Comparison of ENCODE assay signal across 1 cellular context in the genomic region with DNA sequence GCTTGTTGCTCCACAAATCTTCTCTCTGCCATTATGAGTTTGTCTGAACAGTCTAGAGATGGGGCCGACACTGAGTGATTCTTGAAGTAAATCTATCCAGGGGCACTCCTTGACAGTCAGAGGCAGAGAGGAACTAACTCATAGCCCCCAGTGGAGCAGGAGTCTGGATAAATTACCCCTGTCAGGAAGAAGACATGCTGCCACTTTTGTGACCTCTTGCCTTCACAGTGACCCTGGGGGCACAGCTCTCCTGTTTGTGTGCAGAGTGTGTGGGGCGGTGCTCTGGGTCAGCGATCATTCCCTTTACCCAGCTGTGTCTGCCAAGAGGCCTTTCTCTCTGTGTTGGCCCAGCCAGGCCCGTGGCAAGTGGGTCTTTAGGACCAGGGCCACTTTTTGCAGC.
TF ChIP-seq lines count a peak whose summit lies in the region.

No MANE protein-coding gene starts in this region.

TF ChIP-seq in HepG2, 621 proteins besides CTCF, POLR2A, EP300 and RAD21 (continues in another document):
- TF ChIP-seq RARA (CRISPR knock-in tag; IDR thresholded peaks at IDR 0.05) (peak; percentile 95), ZBTB1 (CRISPR knock-in tag; IDR thresholded peaks at IDR 0.05; ENCODE audit: borderline replicate concordance) (no peak), PHF21A (CRISPR knock-in tag; IDR thresholded peaks at IDR 0.05) (0 out of 2 replicates have a peak, but pooled peaks have one; percentile 38), RBM22 (optimal IDR thresholded peaks at IDR 0.05; ENCODE audit: low read length) (no peak), NFKB2 (CRISPR knock-in tag; IDR thresholded peaks at IDR 0.05; ENCODE audit: borderline replicate concordance) (no peak), ZMYM4 (CRISPR knock-in tag; IDR thresholded peaks at IDR 0.05) (peak; percentile 25; the same call in 1 of the 2 replicates), ZKSCAN8 (CRISPR knock-in tag; IDR thresholded peaks at IDR 0.05; ENCODE audit: borderline replicate concordance) (no peak), FOSL1 (CRISPR knock-in tag; IDR thresholded peaks at IDR 0.05; ENCODE audit: borderline replicate concordance) (no peak), HOXA5 (CRISPR knock-in tag; IDR thresholded peaks at IDR 0.05) (no peak), ZNF780A (CRISPR knock-in tag; IDR thresholded peaks at IDR 0.05) (no peak), MXI1 (IDR thresholded peaks at IDR 0.05; ENCODE audit: borderline replicate concordance, low read depth, low read length) (0 out of 3 replicates have a peak, but pooled peaks have one; percentile 14), SALL1 (CRISPR knock-in tag; IDR thresholded peaks at IDR 0.05) (peak; percentile 52; the same call in 1 of the 2 replicates), ZBTB38 (CRISPR knock-in tag; IDR thresholded peaks at IDR 0.05) (0 out of 2 replicates have a peak, but pooled peaks have one; percentile 33), GATAD2A (CRISPR knock-in tag; IDR thresholded peaks at IDR 0.05) (peak; percentile 48; the same call in 1 of the 2 replicates), GATAD1 (CRISPR knock-in tag; IDR thresholded peaks at IDR 0.05) (0 out of 2 replicates have a peak, but pooled peaks have one; percentile 12), NR2F1 (CRISPR knock-in tag; IDR thresholded peaks at IDR 0.05) (peak; percentile 65 to 91), HDAC2 (CRISPR knock-in tag; IDR thresholded peaks at IDR 0.05) (peak; percentile 68; the same call in 1 of the 2 replicates), ZFP1 (CRISPR knock-in tag; IDR thresholded peaks at IDR 0.05) (peak; percentile 53; the same call in 1 of the 2 replicates), AGO1 (IDR thresholded peaks at IDR 0.05; ENCODE audit: low read depth, low read length, poor library complexity, severe bottlenecking) (no peak), REPIN1 (CRISPR knock-in tag; IDR thresholded peaks at IDR 0.05; ENCODE audit: borderline replicate concordance, low read depth) (no peak), ZNF292 (CRISPR knock-in tag; IDR thresholded peaks at IDR 0.05; ENCODE audit: borderline replicate concordance, low read depth) (peak; percentile 61; the same call in 1 of the 2 replicates), ZNF430 (CRISPR knock-in tag; IDR thresholded peaks at IDR 0.05) (peak; percentile 60; the same call in 1 of the 2 replicates), HDAC1 (CRISPR knock-in tag; IDR thresholded peaks at IDR 0.05) (peak; percentile 50; the same call in 1 of the 2 replicates), ZNF33B (CRISPR knock-in tag; IDR thresholded peaks at IDR 0.05) (no peak), ZNF501 (CRISPR knock-in tag; IDR thresholded peaks at IDR 0.05) (no peak), ZFX (CRISPR knock-in tag; IDR thresholded peaks at IDR 0.05; ENCODE audit: low read depth) (peak; percentile 37; the same call in 1 of the 2 replicates), NR2F2 (IDR thresholded peaks at IDR 0.05; ENCODE audit: borderline replicate concordance, low read depth) (peak; percentile 80)
- TF ChIP-seq, protein P1, sequence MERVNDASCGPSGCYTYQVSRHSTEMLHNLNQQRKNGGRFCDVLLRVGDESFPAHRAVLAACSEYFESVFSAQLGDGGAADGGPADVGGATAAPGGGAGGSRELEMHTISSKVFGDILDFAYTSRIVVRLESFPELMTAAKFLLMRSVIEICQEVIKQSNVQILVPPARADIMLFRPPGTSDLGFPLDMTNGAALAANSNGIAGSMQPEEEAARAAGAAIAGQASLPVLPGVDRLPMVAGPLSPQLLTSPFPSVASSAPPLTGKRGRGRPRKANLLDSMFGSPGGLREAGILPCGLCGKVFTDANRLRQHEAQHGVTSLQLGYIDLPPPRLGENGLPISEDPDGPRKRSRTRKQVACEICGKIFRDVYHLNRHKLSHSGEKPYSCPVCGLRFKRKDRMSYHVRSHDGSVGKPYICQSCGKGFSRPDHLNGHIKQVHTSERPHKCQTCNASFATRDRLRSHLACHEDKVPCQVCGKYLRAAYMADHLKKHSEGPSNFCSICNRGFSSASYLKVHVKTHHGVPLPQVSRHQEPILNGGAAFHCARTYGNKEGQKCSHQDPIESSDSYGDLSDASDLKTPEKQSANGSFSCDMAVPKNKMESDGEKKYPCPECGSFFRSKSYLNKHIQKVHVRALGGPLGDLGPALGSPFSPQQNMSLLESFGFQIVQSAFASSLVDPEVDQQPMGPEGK (CRISPR knock-in tag; IDR thresholded peaks at IDR 0.05): peak; percentile 81
- TF ChIP-seq, protein P2, sequence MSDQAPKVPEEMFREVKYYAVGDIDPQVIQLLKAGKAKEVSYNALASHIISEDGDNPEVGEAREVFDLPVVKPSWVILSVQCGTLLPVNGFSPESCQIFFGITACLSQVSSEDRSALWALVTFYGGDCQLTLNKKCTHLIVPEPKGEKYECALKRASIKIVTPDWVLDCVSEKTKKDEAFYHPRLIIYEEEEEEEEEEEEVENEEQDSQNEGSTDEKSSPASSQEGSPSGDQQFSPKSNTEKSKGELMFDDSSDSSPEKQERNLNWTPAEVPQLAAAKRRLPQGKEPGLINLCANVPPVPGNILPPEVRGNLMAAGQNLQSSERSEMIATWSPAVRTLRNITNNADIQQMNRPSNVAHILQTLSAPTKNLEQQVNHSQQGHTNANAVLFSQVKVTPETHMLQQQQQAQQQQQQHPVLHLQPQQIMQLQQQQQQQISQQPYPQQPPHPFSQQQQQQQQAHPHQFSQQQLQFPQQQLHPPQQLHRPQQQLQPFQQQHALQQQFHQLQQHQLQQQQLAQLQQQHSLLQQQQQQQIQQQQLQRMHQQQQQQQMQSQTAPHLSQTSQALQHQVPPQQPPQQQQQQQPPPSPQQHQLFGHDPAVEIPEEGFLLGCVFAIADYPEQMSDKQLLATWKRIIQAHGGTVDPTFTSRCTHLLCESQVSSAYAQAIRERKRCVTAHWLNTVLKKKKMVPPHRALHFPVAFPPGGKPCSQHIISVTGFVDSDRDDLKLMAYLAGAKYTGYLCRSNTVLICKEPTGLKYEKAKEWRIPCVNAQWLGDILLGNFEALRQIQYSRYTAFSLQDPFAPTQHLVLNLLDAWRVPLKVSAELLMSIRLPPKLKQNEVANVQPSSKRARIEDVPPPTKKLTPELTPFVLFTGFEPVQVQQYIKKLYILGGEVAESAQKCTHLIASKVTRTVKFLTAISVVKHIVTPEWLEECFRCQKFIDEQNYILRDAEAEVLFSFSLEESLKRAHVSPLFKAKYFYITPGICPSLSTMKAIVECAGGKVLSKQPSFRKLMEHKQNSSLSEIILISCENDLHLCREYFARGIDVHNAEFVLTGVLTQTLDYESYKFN (CRISPR knock-in tag; conservative IDR thresholded peaks at IDR 0.05): peak; percentile 50; the same call in 1 of the 2 replicates
- TF ChIP-seq, protein P3, sequence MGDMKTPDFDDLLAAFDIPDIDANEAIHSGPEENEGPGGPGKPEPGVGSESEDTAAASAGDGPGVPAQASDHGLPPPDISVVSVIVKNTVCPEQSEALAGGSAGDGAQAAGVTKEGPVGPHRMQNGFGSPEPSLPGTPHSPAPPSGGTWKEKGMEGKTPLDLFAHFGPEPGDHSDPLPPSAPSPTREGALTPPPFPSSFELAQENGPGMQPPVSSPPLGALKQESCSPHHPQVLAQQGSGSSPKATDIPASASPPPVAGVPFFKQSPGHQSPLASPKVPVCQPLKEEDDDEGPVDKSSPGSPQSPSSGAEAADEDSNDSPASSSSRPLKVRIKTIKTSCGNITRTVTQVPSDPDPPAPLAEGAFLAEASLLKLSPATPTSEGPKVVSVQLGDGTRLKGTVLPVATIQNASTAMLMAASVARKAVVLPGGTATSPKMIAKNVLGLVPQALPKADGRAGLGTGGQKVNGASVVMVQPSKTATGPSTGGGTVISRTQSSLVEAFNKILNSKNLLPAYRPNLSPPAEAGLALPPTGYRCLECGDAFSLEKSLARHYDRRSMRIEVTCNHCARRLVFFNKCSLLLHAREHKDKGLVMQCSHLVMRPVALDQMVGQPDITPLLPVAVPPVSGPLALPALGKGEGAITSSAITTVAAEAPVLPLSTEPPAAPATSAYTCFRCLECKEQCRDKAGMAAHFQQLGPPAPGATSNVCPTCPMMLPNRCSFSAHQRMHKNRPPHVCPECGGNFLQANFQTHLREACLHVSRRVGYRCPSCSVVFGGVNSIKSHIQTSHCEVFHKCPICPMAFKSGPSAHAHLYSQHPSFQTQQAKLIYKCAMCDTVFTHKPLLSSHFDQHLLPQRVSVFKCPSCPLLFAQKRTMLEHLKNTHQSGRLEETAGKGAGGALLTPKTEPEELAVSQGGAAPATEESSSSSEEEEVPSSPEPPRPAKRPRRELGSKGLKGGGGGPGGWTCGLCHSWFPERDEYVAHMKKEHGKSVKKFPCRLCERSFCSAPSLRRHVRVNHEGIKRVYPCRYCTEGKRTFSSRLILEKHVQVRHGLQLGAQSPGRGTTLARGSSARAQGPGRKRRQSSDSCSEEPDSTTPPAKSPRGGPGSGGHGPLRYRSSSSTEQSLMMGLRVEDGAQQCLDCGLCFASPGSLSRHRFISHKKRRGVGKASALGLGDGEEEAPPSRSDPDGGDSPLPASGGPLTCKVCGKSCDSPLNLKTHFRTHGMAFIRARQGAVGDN (CRISPR knock-in tag; IDR thresholded peaks at IDR 0.05): peak; percentile 54
- TF ChIP-seq, protein P4, sequence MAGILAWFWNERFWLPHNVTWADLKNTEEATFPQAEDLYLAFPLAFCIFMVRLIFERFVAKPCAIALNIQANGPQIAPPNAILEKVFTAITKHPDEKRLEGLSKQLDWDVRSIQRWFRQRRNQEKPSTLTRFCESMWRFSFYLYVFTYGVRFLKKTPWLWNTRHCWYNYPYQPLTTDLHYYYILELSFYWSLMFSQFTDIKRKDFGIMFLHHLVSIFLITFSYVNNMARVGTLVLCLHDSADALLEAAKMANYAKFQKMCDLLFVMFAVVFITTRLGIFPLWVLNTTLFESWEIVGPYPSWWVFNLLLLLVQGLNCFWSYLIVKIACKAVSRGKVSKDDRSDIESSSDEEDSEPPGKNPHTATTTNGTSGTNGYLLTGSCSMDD (CRISPR knock-in tag; IDR thresholded peaks at IDR 0.05): no peak
- TF ChIP-seq, protein P5, sequence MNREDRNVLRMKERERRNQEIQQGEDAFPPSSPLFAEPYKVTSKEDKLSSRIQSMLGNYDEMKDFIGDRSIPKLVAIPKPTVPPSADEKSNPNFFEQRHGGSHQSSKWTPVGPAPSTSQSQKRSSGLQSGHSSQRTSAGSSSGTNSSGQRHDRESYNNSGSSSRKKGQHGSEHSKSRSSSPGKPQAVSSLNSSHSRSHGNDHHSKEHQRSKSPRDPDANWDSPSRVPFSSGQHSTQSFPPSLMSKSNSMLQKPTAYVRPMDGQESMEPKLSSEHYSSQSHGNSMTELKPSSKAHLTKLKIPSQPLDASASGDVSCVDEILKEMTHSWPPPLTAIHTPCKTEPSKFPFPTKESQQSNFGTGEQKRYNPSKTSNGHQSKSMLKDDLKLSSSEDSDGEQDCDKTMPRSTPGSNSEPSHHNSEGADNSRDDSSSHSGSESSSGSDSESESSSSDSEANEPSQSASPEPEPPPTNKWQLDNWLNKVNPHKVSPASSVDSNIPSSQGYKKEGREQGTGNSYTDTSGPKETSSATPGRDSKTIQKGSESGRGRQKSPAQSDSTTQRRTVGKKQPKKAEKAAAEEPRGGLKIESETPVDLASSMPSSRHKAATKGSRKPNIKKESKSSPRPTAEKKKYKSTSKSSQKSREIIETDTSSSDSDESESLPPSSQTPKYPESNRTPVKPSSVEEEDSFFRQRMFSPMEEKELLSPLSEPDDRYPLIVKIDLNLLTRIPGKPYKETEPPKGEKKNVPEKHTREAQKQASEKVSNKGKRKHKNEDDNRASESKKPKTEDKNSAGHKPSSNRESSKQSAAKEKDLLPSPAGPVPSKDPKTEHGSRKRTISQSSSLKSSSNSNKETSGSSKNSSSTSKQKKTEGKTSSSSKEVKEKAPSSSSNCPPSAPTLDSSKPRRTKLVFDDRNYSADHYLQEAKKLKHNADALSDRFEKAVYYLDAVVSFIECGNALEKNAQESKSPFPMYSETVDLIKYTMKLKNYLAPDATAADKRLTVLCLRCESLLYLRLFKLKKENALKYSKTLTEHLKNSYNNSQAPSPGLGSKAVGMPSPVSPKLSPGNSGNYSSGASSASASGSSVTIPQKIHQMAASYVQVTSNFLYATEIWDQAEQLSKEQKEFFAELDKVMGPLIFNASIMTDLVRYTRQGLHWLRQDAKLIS (CRISPR knock-in tag; IDR thresholded peaks at IDR 0.05): no peak
- TF ChIP-seq, protein P6, sequence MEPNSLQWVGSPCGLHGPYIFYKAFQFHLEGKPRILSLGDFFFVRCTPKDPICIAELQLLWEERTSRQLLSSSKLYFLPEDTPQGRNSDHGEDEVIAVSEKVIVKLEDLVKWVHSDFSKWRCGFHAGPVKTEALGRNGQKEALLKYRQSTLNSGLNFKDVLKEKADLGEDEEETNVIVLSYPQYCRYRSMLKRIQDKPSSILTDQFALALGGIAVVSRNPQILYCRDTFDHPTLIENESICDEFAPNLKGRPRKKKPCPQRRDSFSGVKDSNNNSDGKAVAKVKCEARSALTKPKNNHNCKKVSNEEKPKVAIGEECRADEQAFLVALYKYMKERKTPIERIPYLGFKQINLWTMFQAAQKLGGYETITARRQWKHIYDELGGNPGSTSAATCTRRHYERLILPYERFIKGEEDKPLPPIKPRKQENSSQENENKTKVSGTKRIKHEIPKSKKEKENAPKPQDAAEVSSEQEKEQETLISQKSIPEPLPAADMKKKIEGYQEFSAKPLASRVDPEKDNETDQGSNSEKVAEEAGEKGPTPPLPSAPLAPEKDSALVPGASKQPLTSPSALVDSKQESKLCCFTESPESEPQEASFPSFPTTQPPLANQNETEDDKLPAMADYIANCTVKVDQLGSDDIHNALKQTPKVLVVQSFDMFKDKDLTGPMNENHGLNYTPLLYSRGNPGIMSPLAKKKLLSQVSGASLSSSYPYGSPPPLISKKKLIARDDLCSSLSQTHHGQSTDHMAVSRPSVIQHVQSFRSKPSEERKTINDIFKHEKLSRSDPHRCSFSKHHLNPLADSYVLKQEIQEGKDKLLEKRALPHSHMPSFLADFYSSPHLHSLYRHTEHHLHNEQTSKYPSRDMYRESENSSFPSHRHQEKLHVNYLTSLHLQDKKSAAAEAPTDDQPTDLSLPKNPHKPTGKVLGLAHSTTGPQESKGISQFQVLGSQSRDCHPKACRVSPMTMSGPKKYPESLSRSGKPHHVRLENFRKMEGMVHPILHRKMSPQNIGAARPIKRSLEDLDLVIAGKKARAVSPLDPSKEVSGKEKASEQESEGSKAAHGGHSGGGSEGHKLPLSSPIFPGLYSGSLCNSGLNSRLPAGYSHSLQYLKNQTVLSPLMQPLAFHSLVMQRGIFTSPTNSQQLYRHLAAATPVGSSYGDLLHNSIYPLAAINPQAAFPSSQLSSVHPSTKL (CRISPR knock-in tag; IDR thresholded peaks at IDR 0.05): peak; percentile 21; the same call in 1 of the 2 replicates
- TF ChIP-seq, protein P7, sequence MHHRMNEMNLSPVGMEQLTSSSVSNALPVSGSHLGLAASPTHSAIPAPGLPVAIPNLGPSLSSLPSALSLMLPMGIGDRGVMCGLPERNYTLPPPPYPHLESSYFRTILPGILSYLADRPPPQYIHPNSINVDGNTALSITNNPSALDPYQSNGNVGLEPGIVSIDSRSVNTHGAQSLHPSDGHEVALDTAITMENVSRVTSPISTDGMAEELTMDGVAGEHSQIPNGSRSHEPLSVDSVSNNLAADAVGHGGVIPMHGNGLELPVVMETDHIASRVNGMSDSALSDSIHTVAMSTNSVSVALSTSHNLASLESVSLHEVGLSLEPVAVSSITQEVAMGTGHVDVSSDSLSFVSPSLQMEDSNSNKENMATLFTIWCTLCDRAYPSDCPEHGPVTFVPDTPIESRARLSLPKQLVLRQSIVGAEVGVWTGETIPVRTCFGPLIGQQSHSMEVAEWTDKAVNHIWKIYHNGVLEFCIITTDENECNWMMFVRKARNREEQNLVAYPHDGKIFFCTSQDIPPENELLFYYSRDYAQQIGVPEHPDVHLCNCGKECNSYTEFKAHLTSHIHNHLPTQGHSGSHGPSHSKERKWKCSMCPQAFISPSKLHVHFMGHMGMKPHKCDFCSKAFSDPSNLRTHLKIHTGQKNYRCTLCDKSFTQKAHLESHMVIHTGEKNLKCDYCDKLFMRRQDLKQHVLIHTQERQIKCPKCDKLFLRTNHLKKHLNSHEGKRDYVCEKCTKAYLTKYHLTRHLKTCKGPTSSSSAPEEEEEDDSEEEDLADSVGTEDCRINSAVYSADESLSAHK (CRISPR knock-in tag; IDR thresholded peaks at IDR 0.05; ENCODE audit: borderline replicate concordance): no peak
